1 cellular context compared by ENCODE assay signal in the genomic region with DNA sequence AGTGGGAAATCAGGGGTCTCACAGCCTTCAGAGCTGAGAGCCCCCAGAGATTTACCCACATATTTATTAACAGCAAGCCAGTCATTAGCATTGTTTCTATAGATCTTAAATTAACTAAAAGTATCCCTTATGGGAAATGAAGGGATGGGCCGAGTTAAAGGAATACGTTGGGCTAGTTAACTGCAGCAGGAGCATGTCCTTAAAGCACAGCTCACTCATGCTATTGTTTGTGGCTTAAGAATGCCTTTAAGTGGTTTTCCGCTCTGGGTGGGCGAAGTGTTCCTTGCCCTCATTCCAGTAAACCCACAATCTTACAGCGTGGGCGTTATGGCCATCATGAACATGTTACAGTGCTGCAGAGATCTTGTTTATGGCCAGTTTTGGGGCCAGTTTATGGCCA. TPM values are rescaled to one million over a fixed set of nuclear protein-coding genes. Genes with fewer than 3 reads are reported as not detected.
"Had no signal": no experiment of that assay in that cellular context is flagged by ENCODE, and none has a peak within 500 bp of the region (broad histone marks: within the 10 kb centered on the region; RNA-seq: fewer than 3 reads in every experiment).

No MANE protein-coding gene starts in this region.

RNA-seq across cellular contexts. Expression of gene FAM169A, which starts 42.0 kb away (rescaled TPM):
- total RNA-seq: OCI-LY7 had no signal
